Comparison of ENCODE assay signal across 9 cellular contexts in the genomic region with DNA sequence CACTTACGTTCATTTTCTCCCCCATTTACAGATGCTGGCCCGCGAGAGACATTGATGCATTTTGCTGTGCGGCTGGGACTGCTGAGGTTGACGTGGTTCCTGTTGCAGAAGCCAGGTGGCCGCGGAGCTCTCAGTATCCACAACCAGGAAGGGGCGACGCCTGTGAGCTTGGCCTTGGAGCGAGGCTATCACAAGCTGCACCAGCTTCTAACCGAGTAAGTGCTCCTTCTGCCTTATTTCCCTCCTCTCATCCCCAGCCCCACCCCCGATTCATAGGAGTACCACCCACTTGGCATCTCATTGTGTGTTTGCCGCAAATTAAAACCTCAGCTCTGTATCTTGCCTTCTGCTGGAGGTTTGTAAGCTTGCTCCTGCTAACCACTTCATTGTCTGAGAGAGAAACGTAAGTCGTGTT.
DNase-seq lines count a peak whose midpoint lies in the region; ATAC-seq and TF ChIP-seq lines count a peak whose summit lies in the region.
"Had no signal": no experiment of that assay in that cellular context is flagged by ENCODE, and none has a peak within 500 bp of the region (broad histone marks: within the 10 kb centered on the region; RNA-seq: fewer than 3 reads in every experiment).

No MANE protein-coding gene starts in this region.

- WGBS in endodermal cell (ENCODE audit: insufficient coverage in 1 of 2, insufficient read length in 1 of 2), 2 experiments, result 84 to 90% methylated on average over 8 to 15 of the region's 15 CpGs

- no peaks in the 10 kb centered on the region for H3K27me3 Mint-ChIP-seq in endodermal cell (ENCODE audit: insufficient read depth)

- H3K27ac Mint-ChIP-seq in endodermal cell, result no peak overlapping the region

- no peak overlapping the region for H3K4me3 Mint-ChIP-seq in endodermal cell
- H3K4me3 Mint-ChIP-seq: brain had no signal

- DNase-seq in NCI-H1417 (lab: John Stamatoyannopoulos, UW) (peak; percentile 77 to 95 (median 88)), T-helper 9 cell (peak; percentile 9), endodermal cell (peak; percentile 60), hippocampal formation (lab: John Stamatoyannopoulos, UW) (no peak), kidney tubule cell (ENCODE audit: low spot score) (no peak), occipital lobe (lab: John Stamatoyannopoulos, UW) (no peak)

- H3K9ac ChIP-seq in endodermal cell (ENCODE audit: extremely low read depth, low read length, poor library complexity, severe bottlenecking), result no peak overlapping the region

- no peak for ATAC-seq in GM21447 (IDR thresholded peaks at IDR 0.05; ENCODE audit: unreplicated experiment)

- peak; percentile 55 for TF ChIP-seq CTCF in endodermal cell (conservative IDR thresholded peaks at IDR 0.05)
- peak; percentile 41 for TF ChIP-seq CTCF in neutrophil (IDR thresholded peaks at IDR 0.05)

- no peaks in the 10 kb centered on the region for H3K27me3 ChIP-seq in endodermal cell (ENCODE audit: control insufficient read depth, insufficient read depth, low read length, poor library complexity, severe bottlenecking)
- no peaks in the 10 kb centered on the region for H3K27me3 ChIP-seq in neutrophil

- H3K36me3 ChIP-seq in endodermal cell (ENCODE audit: control insufficient read depth, insufficient read depth, low read length), result peaks cover 62% of the 10 kb centered on the region
- H3K36me3 ChIP-seq in neutrophil, result no peaks in the 10 kb centered on the region

- no peaks in the 10 kb centered on the region for H3K9me3 Mint-ChIP-seq in endodermal cell
- H3K9me3 Mint-ChIP-seq: brain had no signal

- H3K4me1 ChIP-seq in endodermal cell (ENCODE audit: control insufficient read depth, insufficient read depth, low read length) (peaks cover 8% of the 10 kb centered on the region), neutrophil (ENCODE audit: control insufficient read depth in 1 of 2, insufficient read depth in 1 of 2, low read depth in 1 of 2, low read length in 1 of 2) (peaks cover 64 to 71% of the 10 kb centered on the region in 2 experiments)

- peaks cover 43% of the 10 kb centered on the region for H3K4me1 Mint-ChIP-seq in endodermal cell

- H3K9me3 ChIP-seq in endodermal cell (ENCODE audit: control insufficient read depth, low read length), result no peaks in the 10 kb centered on the region
- H3K9me3 ChIP-seq in neutrophil, result no peaks in the 10 kb centered on the region

- H3K36me3 Mint-ChIP-seq in endodermal cell (ENCODE audit: low read depth), result peaks cover 24% of the 10 kb centered on the region

- no peak overlapping the region for H3K4me3 ChIP-seq in endodermal cell (ENCODE audit: low read length)
- peak overlapping the region; percentile 67 to 77 for H3K4me3 ChIP-seq in neutrophil (ENCODE audit: low read depth in 1 of 2, low read length in 1 of 2)

- H3K27ac ChIP-seq in endodermal cell (ENCODE audit: low read depth, low read length), result no peak overlapping the region
- peak overlapping the region; percentile 96 for H3K27ac ChIP-seq in neutrophil

Comparison
In these comparisons a context has a peak if more than half of its experiments do, and no peak if none do; other contexts are left out.
1. DNase-seq: peak in NCI-H1417 (3 of 3), T-helper 9 cell (single experiment) and endodermal cell (single experiment); none in hippocampal formation (0 of 2), kidney tubule cell (single experiment) and occipital lobe (single experiment).